ENCODE assay signal across 9 cellular contexts in genomic region chr15:38954090-38954489, GRCh38.
"Had no signal": no experiment of that assay in that cellular context is flagged by ENCODE, and none has a peak within 500 bp of the region (broad histone marks: within the 10 kb centered on the region; RNA-seq: fewer than 3 reads in every experiment).

No MANE protein-coding gene starts in this region.

- H3K9ac ChIP-seq: GM23248 had no signal

- H2AFZ ChIP-seq: GM23248 had no signal

- DNase-seq: GM23248, GOT3, H7, KG1 had no signal

- H3K4me3 ChIP-seq: GM23248, HAP-1, K562 had no signal

- H3K36me3 ChIP-seq: HAP-1 had no signal

- ATAC-seq: HCT116, HepG2, K562 had no signal

- H3K9me3 ChIP-seq: HAP-1 had no signal

- H3K27ac ChIP-seq: GM23248, HL-60 had no signal

- H3K4me1 ChIP-seq: HAP-1 had no signal
